Comparison of ENCODE assay signal across 10 cellular contexts in genomic region chr7:99330314-99330961, GRCh38. TPM values are rescaled to one million over a fixed set of nuclear protein-coding genes. Genes with fewer than 3 reads are reported as not detected.
DNase-seq lines count a peak whose midpoint lies in the region; ATAC-seq and TF ChIP-seq lines count a peak whose summit lies in the region.
"Not testable (repeated sequence)": the region's sequence is repeated elsewhere in the genome, so short reads cannot be mapped to it uniquely, and the experiment has no call there.
"Had no signal": no experiment of that assay in that cellular context is flagged by ENCODE, and none has a peak within 500 bp of the region (broad histone marks: within the 10 kb centered on the region; RNA-seq: fewer than 3 reads in every experiment).

No MANE protein-coding gene starts in this region.

- peaks cover 20% of the 10 kb centered on the region for H3K36me3 Mint-ChIP-seq in activated T-helper 1 cell treated with anti-CD3 and anti-CD28 coated beads, Interleukin-12 subunit alpha, Interleukin-12 subunit beta, Interleukin-2, Interleukin-4 antibody, amounts not matched to agents 30 ng/mL and 10 ng/mL and 1 ng/mL, durations not matched to agents 14 hours and 24 hours and 36 hours (ENCODE audit: low read depth)

- WGBS in psoas muscle, 3 donors = 55 to 65% (median 56%) methylated on average over 8 of the region's 8 CpGs

- H3K36me3 ChIP-seq in duodenal mucosa (ENCODE audit: control insufficient read depth in 1 of 2, insufficient read depth in 2 of 2, low read length in 2 of 2) (peaks cover 7 to 23% of the 10 kb centered on the region in 2 donors), psoas muscle (ENCODE audit: insufficient read depth in 1 of 2, low read depth in 1 of 2) (peaks cover 0 to 27% of the 10 kb centered on the region in 2 donors)

- CTCF ChIA-PET in AG04449 (lab: Yijun Ruan, JAX) = interaction anchor here (1.4 to 3.1 kb wide), 2 partner anchors 9 to 17 kb away, joined by 3 to 14 read pairs; no protein-coding TSS in a partner anchor

- peak; percentile 36 to 63 (median 50) for ATAC-seq in psoas muscle

- H3K27me3 ChIP-seq in duodenal mucosa (ENCODE audit: control insufficient read depth in 1 of 2, insufficient read depth in 2 of 2, low read length in 2 of 2); psoas muscle (ENCODE audit: insufficient read depth in 3 of 3, low read length in 2 of 3): not testable (repeated sequence)

- peak overlapping the region; percentile 8 for H3K4me3 Mint-ChIP-seq in activated T-helper 1 cell treated with anti-CD3 and anti-CD28 coated beads, Interleukin-12 subunit alpha, Interleukin-12 subunit beta, Interleukin-2, Interleukin-4 antibody, amounts not matched to agents 30 ng/mL and 10 ng/mL and 1 ng/mL, durations not matched to agents 14 hours and 24 hours and 36 hours

- H3K4me1 ChIP-seq in duodenal mucosa (ENCODE audit: control insufficient read depth in 1 of 2, insufficient read depth in 2 of 2, low read length in 2 of 2) (peaks cover 35 to 40% of the 10 kb centered on the region in 2 donors), psoas muscle (peaks cover 29% of the 10 kb centered on the region)

- H3K9me3 ChIP-seq in duodenal mucosa (ENCODE audit: control insufficient read depth in 1 of 2, low read length in 2 of 2); psoas muscle: not testable (repeated sequence)

- H3K27ac ChIP-seq in duodenal mucosa (ENCODE audit: low read depth, low read length) (peak overlapping the region; percentile 30), psoas muscle (peak overlapping the region; percentile 39)

- not testable (repeated sequence) for H3K4me3 ChIP-seq in AG04449 (ENCODE audit: low read depth, low read length); duodenal mucosa (ENCODE audit: low read depth in 1 of 2, low read length in 2 of 2); psoas muscle

- peak overlapping the region in 1 of 2 donors; percentile 2 for H3K9ac ChIP-seq in duodenal mucosa (ENCODE audit: low read depth in 1 of 2, low read length in 2 of 2)

- POLR2A ChIA-PET in AG04449 (lab: Yijun Ruan, JAX) = interaction anchor here (0.6 kb wide), 1 partner anchor 45 kb away, joined by 4 read pairs; no protein-coding TSS in a partner anchor

- H3K27me3 Mint-ChIP-seq in activated T-helper 1 cell treated with anti-CD3 and anti-CD28 coated beads, Interleukin-12 subunit alpha, Interleukin-12 subunit beta, Interleukin-2, Interleukin-4 antibody, amounts not matched to agents 30 ng/mL and 10 ng/mL and 1 ng/mL, durations not matched to agents 14 hours and 24 hours and 36 hours (ENCODE audit: insufficient read depth) = not testable (repeated sequence)

- not testable (repeated sequence) for TF ChIP-seq CTCF in AG04449 (IDR thresholded peaks at IDR 0.05; ENCODE audit: insufficient read depth, low read length, missing control alignments); psoas muscle (IDR thresholded peaks at IDR 0.05)

- peaks cover 53% of the 10 kb centered on the region for H3K4me1 Mint-ChIP-seq in activated T-helper 1 cell treated with anti-CD3 and anti-CD28 coated beads, Interleukin-12 subunit alpha, Interleukin-12 subunit beta, Interleukin-2, Interleukin-4 antibody, amounts not matched to agents 30 ng/mL and 10 ng/mL and 1 ng/mL, durations not matched to agents 14 hours and 24 hours and 36 hours (ENCODE audit: low read depth)

- DNase-seq in AG04449 (ENCODE audit: low read depth, low spot score) (peak; percentile 49), H4 (ENCODE audit: low spot score) (peak; percentile 72), NCI-H2029 treated with DMSO at 0.1 percent for 48 hours (lab: John Stamatoyannopoulos, UW) (peak; percentile 52), SKM-1 (lab: John Stamatoyannopoulos, UW; ENCODE audit: unreplicated experiment) (peak; percentile 84), iris pigment epithelial cell (ENCODE audit: low read depth) (peak; percentile 92)
- not testable (repeated sequence) for DNase-seq in activated T-helper 1 cell treated with anti-CD3 and anti-CD28 coated beads, Interleukin-12 subunit alpha, Interleukin-12 subunit beta, Interleukin-2, Interleukin-4 antibody, amounts not matched to agents 30 ng/mL and 10 ng/mL and 1 ng/mL, durations not matched to agents 14 hours and 24 hours and 36 hours (ENCODE audit: low spot score); psoas muscle

- not testable (repeated sequence) for H3K9me3 Mint-ChIP-seq in activated T-helper 1 cell treated with anti-CD3 and anti-CD28 coated beads, Interleukin-12 subunit alpha, Interleukin-12 subunit beta, Interleukin-2, Interleukin-4 antibody, amounts not matched to agents 30 ng/mL and 10 ng/mL and 1 ng/mL, durations not matched to agents 14 hours and 24 hours and 36 hours

- peak overlapping the region; percentile 86 for H3K27ac Mint-ChIP-seq in activated T-helper 1 cell treated with anti-CD3 and anti-CD28 coated beads, Interleukin-12 subunit alpha, Interleukin-12 subunit beta, Interleukin-2, Interleukin-4 antibody, amounts not matched to agents 30 ng/mL and 10 ng/mL and 1 ng/mL, durations not matched to agents 14 hours and 24 hours and 36 hours

- intact Hi-C loops in activated T-helper 1 cell treated with anti-CD3 and anti-CD28 coated beads, Interleukin-12 subunit alpha, Interleukin-12 subunit beta, Interleukin-2, Interleukin-4 antibody, amounts not matched to agents 30 ng/mL and 10 ng/mL and 1 ng/mL, durations not matched to agents 14 hours and 24 hours and 36 hours (cut with micrococcal nuclease) = loop anchor here (2.0 kb wide), 2 partner anchors 50 to 78 kb away; partner anchors contain the start of genes BUD31 and PDAP1
- intact Hi-C loops in psoas muscle (cut with DNase I) = not testable (repeated sequence)

RNA-seq across cellular contexts. Expression of gene ARPC1A, which starts 4.7 kb away (rescaled TPM):
- total RNA-seq in H4 (2014; rRNA removed; shearing (Covaris generic)) = 207 and 218 TPM in 2 replicates
- total RNA-seq in activated T-helper 1 cell treated with anti-CD3 and anti-CD28 coated beads, Interleukin-12 subunit alpha, Interleukin-12 subunit beta, Interleukin-2, Interleukin-4 antibody, amounts not matched to agents 30 ng/mL and 10 ng/mL and 1 ng/mL, durations not matched to agents 14 hours and 24 hours and 36 hours = 72.4 and 75.9 TPM in 2 replicates
- total RNA-seq in psoas muscle = 10 to 100 TPM; 41.6 to 53.5 (median 47.6) TPM
- polyA plus RNA-seq in psoas muscle = 100 to 1,000 TPM in 1 of 3 donors, 10 to 100 TPM in 2; 38.1 to 114 (median 71.2) TPM

RNA-seq across cellular contexts. Expression of gene ARPC1B, which starts 44.1 kb away (rescaled TPM):
- total RNA-seq in H4 (2014; rRNA removed; shearing (Covaris generic)) = 495 and 596 TPM in 2 replicates
- total RNA-seq in activated T-helper 1 cell treated with anti-CD3 and anti-CD28 coated beads, Interleukin-12 subunit alpha, Interleukin-12 subunit beta, Interleukin-2, Interleukin-4 antibody, amounts not matched to agents 30 ng/mL and 10 ng/mL and 1 ng/mL, durations not matched to agents 14 hours and 24 hours and 36 hours = 254 and 256 TPM in 2 replicates
- 10 to 100 TPM; 12.9 to 19.1 (median 15.7) TPM for total RNA-seq in psoas muscle
- 10 to 100 TPM; 20.0 to 61.5 (median 25.9) TPM for polyA plus RNA-seq in psoas muscle

RNA-seq across cellular contexts. Expression of gene MYH16, which starts 57.8 kb away (rescaled TPM):
- total RNA-seq in H4 (2014; rRNA removed; shearing (Covaris generic)) = 0.15 TPM in 1 of 2 replicates, not detected in the other
- not detected in 2 replicates for total RNA-seq in activated T-helper 1 cell treated with anti-CD3 and anti-CD28 coated beads, Interleukin-12 subunit alpha, Interleukin-12 subunit beta, Interleukin-2, Interleukin-4 antibody, amounts not matched to agents 30 ng/mL and 10 ng/mL and 1 ng/mL, durations not matched to agents 14 hours and 24 hours and 36 hours
- total RNA-seq in psoas muscle = not detected
- not detected for polyA plus RNA-seq in psoas muscle
- total RNA-seq: ureter had no signal
- polyA plus RNA-seq: neural cell had no signal

Comparison
In these comparisons a context has a peak if more than half of its experiments do, and no peak if none do; other contexts are left out.
1. RNA of gene ARPC1B, which starts 44.1 kb away (total RNA-seq): 495 to 596 TPM in H4 and 254 to 256 TPM in activated T-helper 1 cell treated with anti-CD3 and anti-CD28 coated beads, Interleukin-12 subunit alpha, Interleukin-12 subunit beta, Interleukin-2, Interleukin-4 antibody, amounts not matched to agents 30 ng/mL and 10 ng/mL and 1 ng/mL, durations not matched to agents 14 hours and 24 hours and 36 hours; 12.9 to 19.1 TPM in psoas muscle; every median in the first group is over 10 times any median in the second.